Comparison of ENCODE assay signal across 1 cellular context in the genomic region with DNA sequence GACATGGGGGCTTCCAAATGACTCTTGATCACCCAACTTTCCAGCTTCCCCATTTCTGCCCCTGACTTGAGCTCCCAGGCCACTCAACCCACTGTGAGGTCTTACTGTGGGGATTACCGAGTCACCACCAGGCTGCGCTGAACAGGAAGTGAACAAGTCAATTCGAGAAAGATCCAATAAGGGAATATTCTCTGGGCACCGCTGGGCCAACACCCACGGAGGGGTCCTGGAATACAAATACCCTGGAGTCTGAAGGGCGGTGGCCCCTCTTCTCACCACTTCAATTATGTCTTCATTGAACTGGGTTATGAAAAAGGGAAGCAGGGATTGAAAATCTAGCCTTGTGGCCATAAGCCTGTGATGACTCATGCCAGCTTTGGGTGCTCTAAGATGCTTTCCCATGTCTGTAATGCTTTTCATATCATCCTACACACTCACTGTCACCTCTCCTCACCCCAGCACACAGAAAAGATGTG.
TF ChIP-seq lines count a peak whose summit lies in the region.

No MANE protein-coding gene starts in this region.

TF ChIP-seq in GM12878, 131 proteins besides CTCF, POLR2A, EP300 and RAD21 (continued from another document and continues in another):
- TF ChIP-seq, protein P1, sequence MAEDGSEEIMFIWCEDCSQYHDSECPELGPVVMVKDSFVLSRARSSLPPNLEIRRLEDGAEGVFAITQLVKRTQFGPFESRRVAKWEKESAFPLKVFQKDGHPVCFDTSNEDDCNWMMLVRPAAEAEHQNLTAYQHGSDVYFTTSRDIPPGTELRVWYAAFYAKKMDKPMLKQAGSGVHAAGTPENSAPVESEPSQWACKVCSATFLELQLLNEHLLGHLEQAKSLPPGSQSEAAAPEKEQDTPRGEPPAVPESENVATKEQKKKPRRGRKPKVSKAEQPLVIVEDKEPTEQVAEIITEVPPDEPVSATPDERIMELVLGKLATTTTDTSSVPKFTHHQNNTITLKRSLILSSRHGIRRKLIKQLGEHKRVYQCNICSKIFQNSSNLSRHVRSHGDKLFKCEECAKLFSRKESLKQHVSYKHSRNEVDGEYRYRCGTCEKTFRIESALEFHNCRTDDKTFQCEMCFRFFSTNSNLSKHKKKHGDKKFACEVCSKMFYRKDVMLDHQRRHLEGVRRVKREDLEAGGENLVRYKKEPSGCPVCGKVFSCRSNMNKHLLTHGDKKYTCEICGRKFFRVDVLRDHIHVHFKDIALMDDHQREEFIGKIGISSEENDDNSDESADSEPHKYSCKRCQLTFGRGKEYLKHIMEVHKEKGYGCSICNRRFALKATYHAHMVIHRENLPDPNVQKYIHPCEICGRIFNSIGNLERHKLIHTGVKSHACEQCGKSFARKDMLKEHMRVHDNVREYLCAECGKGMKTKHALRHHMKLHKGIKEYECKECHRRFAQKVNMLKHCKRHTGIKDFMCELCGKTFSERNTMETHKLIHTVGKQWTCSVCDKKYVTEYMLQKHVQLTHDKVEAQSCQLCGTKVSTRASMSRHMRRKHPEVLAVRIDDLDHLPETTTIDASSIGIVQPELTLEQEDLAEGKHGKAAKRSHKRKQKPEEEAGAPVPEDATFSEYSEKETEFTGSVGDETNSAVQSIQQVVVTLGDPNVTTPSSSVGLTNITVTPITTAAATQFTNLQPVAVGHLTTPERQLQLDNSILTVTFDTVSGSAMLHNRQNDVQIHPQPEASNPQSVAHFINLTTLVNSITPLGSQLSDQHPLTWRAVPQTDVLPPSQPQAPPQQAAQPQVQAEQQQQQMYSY (CRISPR knock-in tag; IDR thresholded peaks at IDR 0.05) = no peak
- TF ChIP-seq SIX5 (IDR thresholded peaks at IDR 0.05; ENCODE audit: low read depth, low read length, severe bottlenecking) = no peak
- peak; percentile 47; the same call in 1 of the 3 replicates for TF ChIP-seq POU2F2 (IDR thresholded peaks at IDR 0.05; ENCODE audit: borderline replicate concordance, low read depth, low read length)
- no peak for TF ChIP-seq POLR2AphosphoS5 (IDR thresholded peaks at IDR 0.05; ENCODE audit: low read length)
- TF ChIP-seq TCF3 (IDR thresholded peaks at IDR 0.05; ENCODE audit: borderline replicate concordance, insufficient read depth, low read depth, low read length) = 0 out of 2 replicates have a peak, but pooled peaks have one; percentile 14
- 0 out of 2 replicates have a peak, but pooled peaks have one; percentile 32 for TF ChIP-seq CHD4 (IDR thresholded peaks at IDR 0.05)
- TF ChIP-seq STAT1 (conservative IDR thresholded peaks at IDR 0.05) = no peak
- TF ChIP-seq, protein P2, sequence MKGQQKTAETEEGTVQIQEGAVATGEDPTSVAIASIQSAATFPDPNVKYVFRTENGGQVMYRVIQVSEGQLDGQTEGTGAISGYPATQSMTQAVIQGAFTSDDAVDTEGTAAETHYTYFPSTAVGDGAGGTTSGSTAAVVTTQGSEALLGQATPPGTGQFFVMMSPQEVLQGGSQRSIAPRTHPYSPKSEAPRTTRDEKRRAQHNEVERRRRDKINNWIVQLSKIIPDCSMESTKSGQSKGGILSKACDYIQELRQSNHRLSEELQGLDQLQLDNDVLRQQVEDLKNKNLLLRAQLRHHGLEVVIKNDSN (IDR thresholded peaks at IDR 0.05; ENCODE audit: borderline replicate concordance, extremely low read length, insufficient read depth, low read depth, low read length) = no peak
- TF ChIP-seq ZNF687 (IDR thresholded peaks at IDR 0.05) = no peak
- no peak; a peak in 1 of 4 replicates for TF ChIP-seq CEBPB (IDR thresholded peaks at IDR 0.05; ENCODE audit: borderline replicate concordance in 1 of 2, low read depth in 2 of 2, low read length in 2 of 2)
- peak; percentile 100 for TF ChIP-seq EED (IDR thresholded peaks at IDR 0.05; ENCODE audit: low read depth)
- no peak for TF ChIP-seq ZNF274 (IDR thresholded peaks at IDR 0.05; ENCODE audit: insufficient read depth, insufficient read length)
- no peak for TF ChIP-seq RAD51 (IDR thresholded peaks at IDR 0.05)
- TF ChIP-seq, protein P3, sequence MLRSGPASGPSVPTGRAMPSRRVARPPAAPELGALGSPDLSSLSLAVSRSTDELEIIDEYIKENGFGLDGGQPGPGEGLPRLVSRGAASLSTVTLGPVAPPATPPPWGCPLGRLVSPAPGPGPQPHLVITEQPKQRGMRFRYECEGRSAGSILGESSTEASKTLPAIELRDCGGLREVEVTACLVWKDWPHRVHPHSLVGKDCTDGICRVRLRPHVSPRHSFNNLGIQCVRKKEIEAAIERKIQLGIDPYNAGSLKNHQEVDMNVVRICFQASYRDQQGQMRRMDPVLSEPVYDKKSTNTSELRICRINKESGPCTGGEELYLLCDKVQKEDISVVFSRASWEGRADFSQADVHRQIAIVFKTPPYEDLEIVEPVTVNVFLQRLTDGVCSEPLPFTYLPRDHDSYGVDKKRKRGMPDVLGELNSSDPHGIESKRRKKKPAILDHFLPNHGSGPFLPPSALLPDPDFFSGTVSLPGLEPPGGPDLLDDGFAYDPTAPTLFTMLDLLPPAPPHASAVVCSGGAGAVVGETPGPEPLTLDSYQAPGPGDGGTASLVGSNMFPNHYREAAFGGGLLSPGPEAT (IDR thresholded peaks at IDR 0.05; ENCODE audit: low read depth) = peak; percentile 79
- peak in 1 of 2 experiments; percentile 59; a peak in 1 of 4 replicates for TF ChIP-seq ETV6 (conservative IDR thresholded peaks at IDR 0.05 in 1 of 2, IDR thresholded peaks at IDR 0.05 in 1 of 2; ENCODE audit: borderline replicate concordance in 1 of 2, low read depth in 1 of 2)
- no peak for TF ChIP-seq NKRF (conservative IDR thresholded peaks at IDR 0.05)
- peak; percentile 76; the same call in 1 of the 2 replicates for TF ChIP-seq GATAD2B (conservative IDR thresholded peaks at IDR 0.05; ENCODE audit: low read depth)
- no peak for TF ChIP-seq HCFC1 (IDR thresholded peaks at IDR 0.05; ENCODE audit: low read length)
- TF ChIP-seq SMAD1 (IDR thresholded peaks at IDR 0.05; ENCODE audit: low read depth, partially characterized antibody) = no peak
- peak; percentile 57 for TF ChIP-seq SP1 (IDR thresholded peaks at IDR 0.05; ENCODE audit: low read depth, low read length)
- TF ChIP-seq CBX5 (IDR thresholded peaks at IDR 0.05; ENCODE audit: low read depth) = 0 out of 2 replicates have a peak, but pooled peaks have one; percentile 49
- TF ChIP-seq RFX5 (IDR thresholded peaks at IDR 0.05; ENCODE audit: low read depth, low read length) = no peak
- no peak for TF ChIP-seq HDAC6 (IDR thresholded peaks at IDR 0.05; ENCODE audit: unreplicated experiment)
- peak; percentile 95 for TF ChIP-seq NFIC (IDR thresholded peaks at IDR 0.05; ENCODE audit: low read depth, low read length)
- TF ChIP-seq, protein P4, sequence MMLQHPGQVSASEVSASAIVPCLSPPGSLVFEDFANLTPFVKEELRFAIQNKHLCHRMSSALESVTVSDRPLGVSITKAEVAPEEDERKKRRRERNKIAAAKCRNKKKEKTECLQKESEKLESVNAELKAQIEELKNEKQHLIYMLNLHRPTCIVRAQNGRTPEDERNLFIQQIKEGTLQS (IDR thresholded peaks at IDR 0.05; ENCODE audit: borderline replicate concordance, extremely low read depth, low read depth, low read length) = no peak
- peak; percentile 39 for TF ChIP-seq CUX1 (IDR thresholded peaks at IDR 0.05; ENCODE audit: insufficient replicate concordance, low read depth, low read length)
- no peak for TF ChIP-seq LARP7 (IDR thresholded peaks at IDR 0.05)
- TF ChIP-seq, protein P5, sequence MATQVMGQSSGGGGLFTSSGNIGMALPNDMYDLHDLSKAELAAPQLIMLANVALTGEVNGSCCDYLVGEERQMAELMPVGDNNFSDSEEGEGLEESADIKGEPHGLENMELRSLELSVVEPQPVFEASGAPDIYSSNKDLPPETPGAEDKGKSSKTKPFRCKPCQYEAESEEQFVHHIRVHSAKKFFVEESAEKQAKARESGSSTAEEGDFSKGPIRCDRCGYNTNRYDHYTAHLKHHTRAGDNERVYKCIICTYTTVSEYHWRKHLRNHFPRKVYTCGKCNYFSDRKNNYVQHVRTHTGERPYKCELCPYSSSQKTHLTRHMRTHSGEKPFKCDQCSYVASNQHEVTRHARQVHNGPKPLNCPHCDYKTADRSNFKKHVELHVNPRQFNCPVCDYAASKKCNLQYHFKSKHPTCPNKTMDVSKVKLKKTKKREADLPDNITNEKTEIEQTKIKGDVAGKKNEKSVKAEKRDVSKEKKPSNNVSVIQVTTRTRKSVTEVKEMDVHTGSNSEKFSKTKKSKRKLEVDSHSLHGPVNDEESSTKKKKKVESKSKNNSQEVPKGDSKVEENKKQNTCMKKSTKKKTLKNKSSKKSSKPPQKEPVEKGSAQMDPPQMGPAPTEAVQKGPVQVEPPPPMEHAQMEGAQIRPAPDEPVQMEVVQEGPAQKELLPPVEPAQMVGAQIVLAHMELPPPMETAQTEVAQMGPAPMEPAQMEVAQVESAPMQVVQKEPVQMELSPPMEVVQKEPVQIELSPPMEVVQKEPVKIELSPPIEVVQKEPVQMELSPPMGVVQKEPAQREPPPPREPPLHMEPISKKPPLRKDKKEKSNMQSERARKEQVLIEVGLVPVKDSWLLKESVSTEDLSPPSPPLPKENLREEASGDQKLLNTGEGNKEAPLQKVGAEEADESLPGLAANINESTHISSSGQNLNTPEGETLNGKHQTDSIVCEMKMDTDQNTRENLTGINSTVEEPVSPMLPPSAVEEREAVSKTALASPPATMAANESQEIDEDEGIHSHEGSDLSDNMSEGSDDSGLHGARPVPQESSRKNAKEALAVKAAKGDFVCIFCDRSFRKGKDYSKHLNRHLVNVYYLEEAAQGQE (IDR thresholded peaks at IDR 0.05; ENCODE audit: low read depth, low read length) = no peak
- TF ChIP-seq SMC3 (IDR thresholded peaks at IDR 0.05; ENCODE audit: borderline replicate concordance, low read length) = no peak
- peak in 1 of 2 experiments; percentile 35; a peak in 1 of 4 replicates for TF ChIP-seq SRF (IDR thresholded peaks at IDR 0.05; ENCODE audit: low read depth in 2 of 2, low read length in 2 of 2)
- TF ChIP-seq HDGF (IDR thresholded peaks at IDR 0.05) = no peak
- peak; percentile 97 for TF ChIP-seq IKZF1 (conservative IDR thresholded peaks at IDR 0.05)
